9 cellular contexts compared by ENCODE assay signal in the genomic region with DNA sequence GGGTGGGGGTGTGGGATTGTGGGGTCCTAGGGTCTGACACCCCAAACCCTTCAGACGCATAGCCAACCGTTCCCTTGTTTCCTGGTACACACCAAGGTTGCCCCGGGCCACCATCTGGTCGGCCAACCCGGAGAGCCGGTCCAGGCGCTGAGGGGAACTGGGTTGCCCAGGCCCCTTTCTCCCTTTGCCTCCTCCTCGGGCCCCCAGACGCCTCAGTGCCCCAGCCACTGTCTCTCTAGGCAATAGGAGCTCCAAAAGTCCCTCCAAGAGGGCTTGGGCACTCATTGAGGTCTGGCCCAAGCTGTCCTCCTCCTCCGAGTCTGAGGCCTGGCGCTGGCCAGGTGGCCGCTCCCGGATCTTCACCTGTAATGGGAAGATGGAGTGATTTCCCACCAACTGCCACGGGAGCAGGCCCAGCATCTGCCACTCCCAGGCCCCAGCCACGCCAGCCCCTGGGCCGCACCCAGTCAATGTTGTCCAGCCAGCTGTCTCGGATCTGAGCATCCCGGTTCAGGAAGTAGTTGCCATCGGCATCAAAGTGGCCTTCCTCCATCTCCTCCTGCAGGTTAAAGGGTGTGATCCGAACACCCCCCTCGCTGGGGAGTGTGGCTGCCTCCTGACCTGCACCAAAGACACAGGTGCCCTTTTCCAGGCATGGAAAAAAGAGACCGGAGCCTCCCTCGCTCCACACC. TPM values are rescaled to one million over a fixed set of nuclear protein-coding genes. Genes with fewer than 3 reads are reported as not detected.
DNase-seq lines count a peak whose midpoint lies in the region; ATAC-seq and TF ChIP-seq lines count a peak whose summit lies in the region.
"Had no signal": no experiment of that assay in that cellular context is flagged by ENCODE, and none has a peak within 500 bp of the region (broad histone marks: within the 10 kb centered on the region; RNA-seq: fewer than 3 reads in every experiment).

No MANE protein-coding gene starts in this region.

- H2AFZ ChIP-seq in ACC112 (ENCODE audit: low read length, unreplicated experiment), result no peak overlapping the region

- intact Hi-C loops in natural killer cell (cut with micrococcal nuclease), result no loop called here

- H3K36me3 ChIP-seq in ACC112 (ENCODE audit: insufficient read depth, low read length), result 0 out of 2 replicates have a peak, but pooled peaks cover 7% of the 10 kb centered on the region

- H3K27me3 ChIP-seq in ACC112 (ENCODE audit: insufficient read depth, low read length), result no peaks in the 10 kb centered on the region

- H3K4me1 ChIP-seq in ACC112 (ENCODE audit: control insufficient read depth, insufficient read depth, low read length, unreplicated experiment), result peaks cover 47% of the 10 kb centered on the region

- H3K4me3 ChIP-seq in ACC112 (ENCODE audit: low read depth, low read length), result peak overlapping the region; percentile 89

- H3K27me3 Mint-ChIP-seq in IgD-negative memory B cell (no peaks in the 10 kb centered on the region), natural killer cell (ENCODE audit: low read depth in 2 of 2) (no peaks in the 10 kb centered on the region)
- H3K27me3 Mint-ChIP-seq in central memory CD8-positive, alpha-beta T cell, result no peaks in the 10 kb centered on the region

- no peak for TF ChIP-seq CTCF in natural killer cell (IDR thresholded peaks at IDR 0.05)

- H3K4me3 Mint-ChIP-seq in IgD-negative memory B cell (peak overlapping the region; percentile 94 to 99 (median 98)), natural killer cell (peak overlapping the region; percentile 95)
- peak overlapping the region; percentile 97 for H3K4me3 Mint-ChIP-seq in central memory CD8-positive, alpha-beta T cell

- no peaks in the 10 kb centered on the region for H3K9me3 Mint-ChIP-seq in IgD-negative memory B cell
- H3K9me3 Mint-ChIP-seq in central memory CD8-positive, alpha-beta T cell, result no peaks in the 10 kb centered on the region
- no peaks in the 10 kb centered on the region for H3K9me3 Mint-ChIP-seq in natural killer cell

- H3K79me2 ChIP-seq in ACC112 (ENCODE audit: control insufficient read depth, insufficient read depth, low read length, unreplicated experiment), result peaks cover 22% of the 10 kb centered on the region

- peaks cover 37 to 38% (median 37%) of the 10 kb centered on the region in 3 donors for H3K4me1 Mint-ChIP-seq in IgD-negative memory B cell
- H3K4me1 Mint-ChIP-seq in central memory CD8-positive, alpha-beta T cell, result peaks cover 75% of the 10 kb centered on the region
- H3K4me1 Mint-ChIP-seq in natural killer cell, result peaks cover 76 to 82% of the 10 kb centered on the region in 2 donors

- peak overlapping the region in 2 of 3 donors; percentile 53 to 92 for H3K27ac Mint-ChIP-seq in IgD-negative memory B cell
- peak overlapping the region; percentile 97 for H3K27ac Mint-ChIP-seq in central memory CD8-positive, alpha-beta T cell (ENCODE audit: low read depth)
- peak overlapping the region; percentile 96 to 98 for H3K27ac Mint-ChIP-seq in natural killer cell

- ATAC-seq in central memory CD8-positive, alpha-beta T cell (replicated peaks; ENCODE audit: extremely low read depth, poor library complexity, severe bottlenecking), result no peak
- no peak for ATAC-seq in natural killer cell
- ATAC-seq in HG03159 (IDR thresholded peaks at IDR 0.05; ENCODE audit: unreplicated experiment), result no peak

- H3K36me3 Mint-ChIP-seq in IgD-negative memory B cell (peaks cover 9% of the 10 kb centered on the region), natural killer cell (no peaks in the 10 kb centered on the region)
- H3K36me3 Mint-ChIP-seq in central memory CD8-positive, alpha-beta T cell (ENCODE audit: insufficient read depth), result peaks cover 37% of the 10 kb centered on the region

- DNase-seq in central memory CD8-positive, alpha-beta T cell (ENCODE audit: low spot score in 2 of 2), result no peak
- DNase-seq in natural killer cell (no peak), NCI-H748 treated with DMSO at 0.1 percent for 48 hours (lab: John Stamatoyannopoulos, UW) (no peak), NCI-H2081 treated with DMSO at 0.1 percent for 48 hours (lab: John Stamatoyannopoulos, UW) (no peak), NCI-H82 (lab: John Stamatoyannopoulos, UW) (no peak)
- DNase-seq: NCI-H510A treated with DMSO at 0.1 percent for 48 hours had no signal

- H3K27ac ChIP-seq in ACC112 (ENCODE audit: low read depth, low read length), result peak overlapping the region; percentile 96; the same call in 1 of the 2 replicates

RNA-seq across cellular contexts. Expression of gene CD2BP2, which starts 1.5 kb away (rescaled TPM):
- 42.7 TPM for polyA plus RNA-seq in IgD-negative memory B cell
- 100 to 1,000 TPM in 1 of 3 donors, 10 to 100 TPM in 2; 79.5 to 104 (median 87.7) TPM for total RNA-seq in natural killer cell

RNA-seq across cellular contexts. Expression of gene TBC1D10B, which starts 16.7 kb away (rescaled TPM):
- 11.3 TPM for polyA plus RNA-seq in IgD-negative memory B cell
- total RNA-seq in natural killer cell, result 10 to 100 TPM; 43.0 to 55.3 (median 50.2) TPM

RNA-seq across cellular contexts. Expression of gene MYL11, which starts 21.0 kb away (rescaled TPM):
- 1.7 TPM for polyA plus RNA-seq in IgD-negative memory B cell
- 1 to 10 TPM; 2.9 to 8.0 (median 7.2) TPM for total RNA-seq in natural killer cell

RNA-seq across cellular contexts. Expression of gene SEPTIN1, which starts 28.8 kb away (rescaled TPM):
- polyA plus RNA-seq in IgD-negative memory B cell, result 161 TPM
- total RNA-seq in natural killer cell, result 100 to 1,000 TPM; 196 to 210 (median 205) TPM

RNA-seq across cellular contexts. Expression of gene ZNF48, which starts 41.6 kb away (rescaled TPM):
- 9.7 TPM for polyA plus RNA-seq in IgD-negative memory B cell
- 1 to 10 TPM; 5.5 to 7.4 (median 7.1) TPM for total RNA-seq in natural killer cell
